Comparison of ENCODE assay signal across 1 cellular context in the genomic region with DNA sequence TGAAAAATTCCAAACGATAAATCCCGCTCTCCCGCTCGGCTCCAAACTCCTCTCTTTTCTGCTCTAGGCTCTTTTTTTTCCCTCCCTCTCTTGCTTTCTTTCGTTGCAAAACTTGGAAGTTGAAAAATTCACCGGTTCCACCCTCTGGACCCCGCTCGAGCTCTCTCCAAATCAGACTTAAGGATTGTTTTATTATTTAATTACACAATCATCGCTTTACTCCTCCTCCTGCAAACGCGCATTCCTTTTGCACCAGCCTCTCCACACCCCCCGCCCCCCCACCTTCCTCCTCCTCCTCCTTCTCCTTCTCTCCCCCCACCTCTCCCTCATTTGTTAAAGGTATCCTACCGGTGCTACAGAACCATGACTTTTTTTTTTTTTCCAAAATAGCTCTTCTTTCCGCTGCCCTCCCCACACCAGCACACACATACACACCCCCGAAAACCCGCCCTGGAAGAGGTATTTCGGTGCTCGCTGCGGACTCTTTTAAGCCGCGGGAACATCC.
TF ChIP-seq lines count a peak whose summit lies in the region.

No MANE protein-coding gene starts in this region.

TF ChIP-seq in GM12878, 131 proteins besides CTCF, POLR2A, EP300 and RAD21:
- TF ChIP-seq, protein P1, sequence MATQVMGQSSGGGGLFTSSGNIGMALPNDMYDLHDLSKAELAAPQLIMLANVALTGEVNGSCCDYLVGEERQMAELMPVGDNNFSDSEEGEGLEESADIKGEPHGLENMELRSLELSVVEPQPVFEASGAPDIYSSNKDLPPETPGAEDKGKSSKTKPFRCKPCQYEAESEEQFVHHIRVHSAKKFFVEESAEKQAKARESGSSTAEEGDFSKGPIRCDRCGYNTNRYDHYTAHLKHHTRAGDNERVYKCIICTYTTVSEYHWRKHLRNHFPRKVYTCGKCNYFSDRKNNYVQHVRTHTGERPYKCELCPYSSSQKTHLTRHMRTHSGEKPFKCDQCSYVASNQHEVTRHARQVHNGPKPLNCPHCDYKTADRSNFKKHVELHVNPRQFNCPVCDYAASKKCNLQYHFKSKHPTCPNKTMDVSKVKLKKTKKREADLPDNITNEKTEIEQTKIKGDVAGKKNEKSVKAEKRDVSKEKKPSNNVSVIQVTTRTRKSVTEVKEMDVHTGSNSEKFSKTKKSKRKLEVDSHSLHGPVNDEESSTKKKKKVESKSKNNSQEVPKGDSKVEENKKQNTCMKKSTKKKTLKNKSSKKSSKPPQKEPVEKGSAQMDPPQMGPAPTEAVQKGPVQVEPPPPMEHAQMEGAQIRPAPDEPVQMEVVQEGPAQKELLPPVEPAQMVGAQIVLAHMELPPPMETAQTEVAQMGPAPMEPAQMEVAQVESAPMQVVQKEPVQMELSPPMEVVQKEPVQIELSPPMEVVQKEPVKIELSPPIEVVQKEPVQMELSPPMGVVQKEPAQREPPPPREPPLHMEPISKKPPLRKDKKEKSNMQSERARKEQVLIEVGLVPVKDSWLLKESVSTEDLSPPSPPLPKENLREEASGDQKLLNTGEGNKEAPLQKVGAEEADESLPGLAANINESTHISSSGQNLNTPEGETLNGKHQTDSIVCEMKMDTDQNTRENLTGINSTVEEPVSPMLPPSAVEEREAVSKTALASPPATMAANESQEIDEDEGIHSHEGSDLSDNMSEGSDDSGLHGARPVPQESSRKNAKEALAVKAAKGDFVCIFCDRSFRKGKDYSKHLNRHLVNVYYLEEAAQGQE (IDR thresholded peaks at IDR 0.05; ENCODE audit: low read depth, low read length), result no peak
- no peak for TF ChIP-seq GABPA (IDR thresholded peaks at IDR 0.05; ENCODE audit: low read depth)
- no peak for TF ChIP-seq ESRRA (IDR thresholded peaks at IDR 0.05; ENCODE audit: low read length)
- TF ChIP-seq, protein P2, sequence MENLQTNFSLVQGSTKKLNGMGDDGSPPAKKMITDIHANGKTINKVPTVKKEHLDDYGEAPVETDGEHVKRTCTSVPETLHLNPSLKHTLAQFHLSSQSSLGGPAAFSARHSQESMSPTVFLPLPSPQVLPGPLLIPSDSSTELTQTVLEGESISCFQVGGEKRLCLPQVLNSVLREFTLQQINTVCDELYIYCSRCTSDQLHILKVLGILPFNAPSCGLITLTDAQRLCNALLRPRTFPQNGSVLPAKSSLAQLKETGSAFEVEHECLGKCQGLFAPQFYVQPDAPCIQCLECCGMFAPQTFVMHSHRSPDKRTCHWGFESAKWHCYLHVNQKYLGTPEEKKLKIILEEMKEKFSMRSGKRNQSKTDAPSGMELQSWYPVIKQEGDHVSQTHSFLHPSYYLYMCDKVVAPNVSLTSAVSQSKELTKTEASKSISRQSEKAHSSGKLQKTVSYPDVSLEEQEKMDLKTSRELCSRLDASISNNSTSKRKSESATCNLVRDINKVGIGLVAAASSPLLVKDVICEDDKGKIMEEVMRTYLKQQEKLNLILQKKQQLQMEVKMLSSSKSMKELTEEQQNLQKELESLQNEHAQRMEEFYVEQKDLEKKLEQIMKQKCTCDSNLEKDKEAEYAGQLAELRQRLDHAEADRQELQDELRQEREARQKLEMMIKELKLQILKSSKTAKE (IDR thresholded peaks at IDR 0.05; ENCODE audit: low read depth, poor library complexity, severe bottlenecking), result no peak
TF ChIP-seq in GM12878: peak in this region for 0.
